21 cellular contexts compared by ENCODE assay signal in genomic region chr12:75460194-75460593, GRCh38.
"Had no signal": no experiment of that assay in that cellular context is flagged by ENCODE, and none has a peak within 500 bp of the region (broad histone marks: within the 10 kb centered on the region; RNA-seq: fewer than 3 reads in every experiment).

No MANE protein-coding gene starts in this region.

- H3K4me1 ChIP-seq: foreskin keratinocyte, lower lobe of right lung, neural progenitor cell, sigmoid colon had no signal

- ATAC-seq: activated naive CD8-positive, alpha-beta T cell treated with anti-CD3 and anti-CD28 coated beads, Interleukin-2, amount 50 U/mL, for 24 hours; activated T-cell treated with anti-CD3 and anti-CD28 coated beads, Interleukin-2, amount 50 U/mL, for 4 hours; foreskin keratinocyte; left lobe of liver; lower lobe of right lung; stimulated activated naive B cell treated with anti-CD40 and anti-IgM and Interleukin-4, amounts not matched to agents 10 μg/mL and 1 μg/mL and 100 μg/mL, for 72 hours had no signal

- H3K27me3 ChIP-seq: foreskin keratinocyte, neural progenitor cell, sigmoid colon had no signal

- H2AFZ ChIP-seq: neural progenitor cell had no signal

- H3K27me3 Mint-ChIP-seq: type B pancreatic cell had no signal

- H3K4me3 ChIP-seq: lower lobe of right lung, neural progenitor cell, sigmoid colon, smooth muscle cell had no signal

- H3K4me1 Mint-ChIP-seq: naive B cell; neural progenitor cell; stimulated activated naive B cell treated with anti-CD40 and anti-IgM and Interleukin-4, amounts not matched to agents 10 μg/mL and 1 μg/mL and 100 μg/mL, for 72 hours had no signal

- DNase-seq: activated CD4-positive, CD25-positive, alpha-beta regulatory T cell treated with anti-CD3 and anti-CD28 coated beads, Interleukin-2, amount 50 U/mL, for 72 hours; activated effector memory CD4-positive, alpha-beta T cell treated with Interleukin-2 at 50 U/mL for 16 hours; activated naive CD4-positive, alpha-beta T cell treated with anti-CD3 and anti-CD28 coated beads, Interleukin-2, amount 50 U/mL, for 16 hours; activated naive CD8-positive, alpha-beta T cell treated with anti-CD3 and anti-CD28 coated beads, Interleukin-2, amount 50 U/mL, for 24 hours; activated T-cell treated with anti-CD3 and anti-CD28 coated beads, Interleukin-2, amount 50 U/mL, for 4 hours; cortex of kidney; erythroblast; foreskin keratinocyte; lower lobe of right lung; mesendoderm; naive B cell; sigmoid colon; stimulated activated CD4-positive, alpha-beta T cell treated with anti-CD3 and anti-CD28 coated beads, Interleukin-15, amount 100 ng/mL, for 24 hours; stimulated activated CD8-positive, alpha-beta memory T cell treated with anti-CD3 and anti-CD28 coated beads, Interleukin-4, amount 100 ng/mL, for 48 hours; stimulated activated naive B cell treated with anti-CD40 and anti-IgM and Interleukin-4, amounts not matched to agents 10 μg/mL and 1 μg/mL and 100 μg/mL, for 72 hours; SW 1271; WERI-Rb-1 had no signal

- H3K4me3 Mint-ChIP-seq: activated naive CD8-positive, alpha-beta T cell treated with anti-CD3 and anti-CD28 coated beads, Interleukin-2, amount 50 U/mL, for 24 hours; activated T-cell treated with anti-CD3 and anti-CD28 coated beads, Interleukin-2, amount 50 U/mL, for 4 hours; naive B cell; neural progenitor cell; stimulated activated naive B cell treated with anti-CD40 and anti-IgM and Interleukin-4, amounts not matched to agents 10 μg/mL and 1 μg/mL and 100 μg/mL, for 72 hours; type B pancreatic cell had no signal

- H3K27ac Mint-ChIP-seq: activated naive CD8-positive, alpha-beta T cell treated with anti-CD3 and anti-CD28 coated beads, Interleukin-2, amount 50 U/mL, for 24 hours; naive B cell; neural progenitor cell; stimulated activated naive B cell treated with anti-CD40 and anti-IgM and Interleukin-4, amounts not matched to agents 10 μg/mL and 1 μg/mL and 100 μg/mL, for 72 hours; type B pancreatic cell had no signal

- H3K27ac ChIP-seq: foreskin keratinocyte, lower lobe of right lung, neural progenitor cell, sigmoid colon, WERI-Rb-1 had no signal

- H3K9ac ChIP-seq: neural progenitor cell had no signal

- H3K36me3 ChIP-seq: lower lobe of right lung, neural progenitor cell, sigmoid colon, WERI-Rb-1 had no signal

- H3K36me3 Mint-ChIP-seq: neural progenitor cell, type B pancreatic cell had no signal

- H3K4me2 ChIP-seq: neural progenitor cell, smooth muscle cell had no signal
